ENCODE assay signal across 10 cellular contexts in the genomic region with DNA sequence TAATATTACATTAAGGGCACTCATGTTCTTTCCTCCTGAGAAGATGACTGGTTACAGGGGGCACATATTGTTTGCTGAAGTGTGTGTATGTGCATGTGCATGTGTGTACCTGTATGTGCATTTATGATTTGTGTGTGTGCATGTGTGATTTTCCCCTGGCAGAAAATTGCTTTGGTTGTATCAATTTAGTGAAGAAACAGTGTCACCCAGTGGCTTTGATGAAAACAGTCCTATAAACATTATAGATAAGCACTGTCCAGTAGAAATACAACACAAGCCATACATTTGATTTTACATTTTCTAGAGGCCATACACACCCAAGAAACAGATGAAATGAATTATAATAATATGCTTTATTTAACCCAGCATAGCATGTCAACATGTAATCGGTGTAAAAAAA. TPM values are rescaled to one million over a fixed set of nuclear protein-coding genes. Genes with fewer than 3 reads are reported as not detected.
A peak's percentile ranks its signal among the peaks of the same experiment; 100 is the strongest.
DNase-seq lines count a peak whose midpoint lies in the region; ATAC-seq, FAIRE-seq and TF ChIP-seq lines count a peak whose summit lies in the region.
"Had no signal": no experiment of that assay in that cellular context is flagged by ENCODE, and none has a peak within 500 bp of the region (broad histone marks: within the 10 kb centered on the region; RNA-seq: fewer than 3 reads in every experiment).

No MANE protein-coding gene starts in this region.

- H3K4me3 ChIP-seq in AG04450 (ENCODE audit: low read depth, low read length) (no peak overlapping the region), HEK293 (ENCODE audit: low read depth, low read length) (no peak overlapping the region), ascending aorta (peak overlapping the region in 1 of 2 donors; percentile 94)
- H3K4me3 ChIP-seq: prostate gland had no signal

- peaks cover 12% of the 10 kb centered on the region for H3K27me3 Mint-ChIP-seq in activated T-cell treated with anti-CD3 and anti-CD28 coated beads, Interleukin-2, amount 50 U/mL, for 24 hours

- ATAC-seq in HG02759 (IDR thresholded peaks at IDR 0.05; ENCODE audit: unreplicated experiment) (no peak), GM18520 (IDR thresholded peaks at IDR 0.05; ENCODE audit: unreplicated experiment) (no peak)

- no peak overlapping the region for H3K27ac Mint-ChIP-seq in activated T-cell treated with anti-CD3 and anti-CD28 coated beads, Interleukin-2, amount 50 U/mL, for 24 hours

- H3K36me3 ChIP-seq in HEK293 (ENCODE audit: control insufficient read depth in 2 of 2, insufficient read depth in 1 of 2, low read length in 2 of 2) (no peaks in the 10 kb centered on the region), ascending aorta (no peaks in the 10 kb centered on the region)
- H3K36me3 ChIP-seq: prostate gland had no signal

- no peaks in the 10 kb centered on the region for H3K9me3 ChIP-seq in AG04450 (ENCODE audit: control insufficient read depth, insufficient read depth, low read length)
- no peaks in the 10 kb centered on the region for H3K9me3 ChIP-seq in HEK293 (ENCODE audit: control insufficient read depth, insufficient read depth, low read depth, low read length)
- no peaks in the 10 kb centered on the region for H3K9me3 ChIP-seq in ascending aorta
- H3K9me3 ChIP-seq: prostate gland had no signal

- CTCF ChIA-PET in AG04450 (lab: Charles Lee), result interaction anchor here (0.9 to 2.7 kb wide), 6 partner anchors 225 to 638 kb away, joined by 3 to 18 read pairs (median 4); no protein-coding TSS in a partner anchor
- CTCF ChIA-PET in HEK293 (lab: Yijun Ruan, JAX), result interaction anchor here (0.5 to 0.7 kb wide), 4 partner anchors 8 to 1016 kb away, joined by 3 read pairs; a partner anchor contains a TSS

- no peak for DNase-seq in AG04450 (ENCODE audit: low read depth, low spot score)
- DNase-seq in ascending aorta (ENCODE audit: low spot score in 2 of 2), result no peak
- no peak for DNase-seq in COLO668 (lab: John Stamatoyannopoulos, UW; ENCODE audit: unreplicated experiment)
- no peak for DNase-seq in activated T-cell treated with anti-CD3 and anti-CD28 coated beads, Interleukin-2, amount 50 U/mL, for 24 hours
- DNase-seq: GF-D8 had no signal

- no peaks in the 10 kb centered on the region for H3K9me3 Mint-ChIP-seq in activated T-cell treated with anti-CD3 and anti-CD28 coated beads, Interleukin-2, amount 50 U/mL, for 24 hours

- H3K4me1 ChIP-seq in HEK293 (ENCODE audit: control insufficient read depth, insufficient read depth, low read length), result no peaks in the 10 kb centered on the region
- peaks cover 0 to 28% of the 10 kb centered on the region in 2 donors for H3K4me1 ChIP-seq in ascending aorta
- H3K4me1 ChIP-seq: prostate gland had no signal

- H3K4me1 Mint-ChIP-seq in activated T-cell treated with anti-CD3 and anti-CD28 coated beads, Interleukin-2, amount 50 U/mL, for 24 hours (ENCODE audit: low read depth), result no peaks in the 10 kb centered on the region

- no peak overlapping the region for H3K4me3 Mint-ChIP-seq in activated T-cell treated with anti-CD3 and anti-CD28 coated beads, Interleukin-2, amount 50 U/mL, for 24 hours

- POLR2A ChIA-PET in AG04450 (lab: Yijun Ruan, JAX), result no interaction called here
- POLR2A ChIA-PET in HEK293 (lab: Yijun Ruan, JAX), result no interaction called here

- peak; percentile 88 for FAIRE-seq in islet of Langerhans (lab: Jason Lieb, UNC)

- no peaks in the 10 kb centered on the region for H3K36me3 Mint-ChIP-seq in activated T-cell treated with anti-CD3 and anti-CD28 coated beads, Interleukin-2, amount 50 U/mL, for 24 hours (ENCODE audit: low read depth)

- peak; percentile 34 for TF ChIP-seq CTCF in AG04450 (IDR thresholded peaks at IDR 0.05; ENCODE audit: low read depth, low read length)
- TF ChIP-seq CTCF in HEK293 (tag by site-specific recombination; IDR thresholded peaks at IDR 0.05), result no peak
- peak; percentile 16 to 37 (median 21) for TF ChIP-seq CTCF in ascending aorta (IDR thresholded peaks at IDR 0.05)

- H3K27me3 ChIP-seq in AG04450 (ENCODE audit: control insufficient read depth, insufficient read depth, low read length), result peaks cover 2% of the 10 kb centered on the region
- H3K27me3 ChIP-seq in ascending aorta, result no peaks in the 10 kb centered on the region

- H3K27ac ChIP-seq in AG04450 (ENCODE audit: low read depth, low read length) (no peak overlapping the region), HEK293 (ENCODE audit: extremely low read depth, low read depth, low read length) (no peak overlapping the region), ascending aorta (peak overlapping the region; percentile 2 to 92)
- H3K27ac ChIP-seq: prostate gland had no signal

- intact Hi-C loops in ascending aorta (cut with DNase I), result loop anchor here (10.0 kb wide), 2 partner anchors 462 to 722 kb away; no protein-coding TSS in a partner anchor

TF ChIP-seq in HEK293, 187 proteins besides CTCF, POLR2A, EP300 and RAD21:
- TF ChIP-seq ZNF670 (tag by site-specific recombination; IDR thresholded peaks at IDR 0.05; ENCODE audit: low read depth) (no peak), ZNF654 (tag by site-specific recombination; IDR thresholded peaks at IDR 0.05; ENCODE audit: low read depth) (peak; percentile 51)

RNA-seq across cellular contexts. Expression of a gene that starts 8.6 kb away (rescaled TPM):
- 0.06 and 0.10 TPM in 2 replicates for polyA plus RNA-seq in AG04450 (2011; rRNA removed)
- 0.14 and 0.30 TPM in 2 replicates for polyA minus RNA-seq in AG04450 (2011; rRNA and poly(A)+ RNA removed)
- total RNA-seq in ascending aorta, result 33.7 TPM

Comparison
In these comparisons a context has a peak if more than half of its experiments do, and no peak if none do; other contexts are left out.
1. H3K27ac ChIP-seq: peak in ascending aorta (2 of 2); none in AG04450 (single experiment) and HEK293 (single experiment).